29 cellular contexts compared by ENCODE assay signal in genomic region chr3:119575507-119575906, GRCh38. TPM values are rescaled to one million over a fixed set of nuclear protein-coding genes. Genes with fewer than 3 reads are reported as not detected.
"Had no signal": no experiment of that assay in that cellular context is flagged by ENCODE, and none has a peak within 500 bp of the region (broad histone marks: within the 10 kb centered on the region; RNA-seq: fewer than 3 reads in every experiment).

No MANE protein-coding gene starts in this region.

- H3K4me2 ChIP-seq: neural progenitor cell had no signal

- FAIRE-seq: islet of Langerhans, small intestine had no signal

- H2AFZ ChIP-seq: neural progenitor cell had no signal

- H3K4me3 ChIP-seq: left ventricle myocardium inferior, lung, neural progenitor cell, ovary, sigmoid colon, spleen, suprapubic skin, thoracic aorta, tibial artery, upper lobe of right lung had no signal

- H3K36me3 ChIP-seq: left ventricle myocardium inferior, neural progenitor cell, neutrophil, ovary, sigmoid colon, spleen, suprapubic skin, thoracic aorta, tibial artery, upper lobe of right lung had no signal

- H3K27ac ChIP-seq: left ventricle myocardium inferior, neural progenitor cell, neutrophil, ovary, sigmoid colon, spleen, suprapubic skin, thoracic aorta, tibial artery, upper lobe of right lung had no signal

- H3K9ac ChIP-seq: neural progenitor cell had no signal

- DNase-seq: hypothalamus; immature natural killer cell; left ventricle myocardium inferior; mesendoderm; naive B cell; natural killer cell; nephron progenitor cell; occipital lobe; ovary; retina; right cardiac atrium; sigmoid colon; small intestine; spleen; stimulated activated CD4-positive, alpha-beta T cell treated with anti-CD3 and anti-CD28 coated beads, Interleukin-4, amount 100 ng/mL, for 24 hours; stimulated activated naive CD4-positive, alpha-beta T cell; tibial artery; upper lobe of right lung had no signal

- H3K27me3 ChIP-seq: ovary, sigmoid colon, spleen, suprapubic skin, upper lobe of right lung had no signal

- H3K9me3 ChIP-seq: left ventricle myocardium inferior, neutrophil, ovary, sigmoid colon, spleen, suprapubic skin, thoracic aorta, tibial artery, upper lobe of right lung had no signal

- ATAC-seq: natural killer cell; right cardiac atrium; stimulated activated effector memory CD8-positive, alpha-beta T cell treated with anti-CD3 and anti-CD28 coated beads, Interleukin-12 subunit alpha, Interleukin-12 subunit beta, amount 100 ng/mL, for 72 hours; upper lobe of right lung had no signal

RNA-seq across cellular contexts. Expression of gene CD80, which starts 16.1 kb away (rescaled TPM):
- total RNA-seq: kidney epithelial cell, left ventricle myocardium inferior, lower leg skin, mesothelial cell of epicardium, suprapubic skin had no signal
- polyA plus RNA-seq: immature natural killer cell had no signal

RNA-seq across cellular contexts. Expression of gene PLA1A, which starts 22.2 kb away (rescaled TPM):
- total RNA-seq: mesothelial cell of epicardium, occipital lobe, progenitor cell of endocrine pancreas had no signal
- polyA plus RNA-seq: immature natural killer cell had no signal
